1 cellular context compared by ENCODE assay signal in the genomic region with DNA sequence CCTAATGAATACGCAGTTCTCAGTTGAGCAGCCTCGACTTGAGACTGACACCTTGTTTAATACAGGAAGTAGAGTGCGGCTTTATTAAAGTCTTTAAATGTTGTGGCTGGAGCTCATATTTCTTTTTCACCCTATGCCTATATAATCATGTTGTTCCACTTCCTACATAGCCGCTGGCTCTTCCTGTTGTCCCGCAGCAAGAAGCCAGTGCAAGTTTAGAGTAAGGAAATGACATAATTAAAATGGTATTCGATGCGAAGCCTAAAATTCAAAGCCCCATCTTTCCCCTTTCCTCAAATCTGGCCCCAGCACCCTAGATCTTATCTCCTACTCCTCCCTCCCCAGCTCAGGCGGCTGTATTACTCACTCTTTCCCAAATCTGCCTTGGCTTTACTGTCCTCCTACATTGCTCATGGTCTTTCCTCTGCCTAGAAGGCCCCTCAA.
TF ChIP-seq lines count a peak whose summit lies in the region.

No MANE protein-coding gene starts in this region.

TF ChIP-seq in endothelial cell of umbilical vein, 7 proteins besides CTCF, POLR2A, EP300 and RAD21:
- no peak for TF ChIP-seq EZH2 (IDR thresholded peaks at IDR 0.05; ENCODE audit: borderline replicate concordance, low read depth, low read length, severe bottlenecking)
- TF ChIP-seq JUN (IDR thresholded peaks at IDR 0.05; ENCODE audit: borderline replicate concordance, insufficient read depth, insufficient read length, low read depth), result peak; percentile 90
- peak; percentile 100 for TF ChIP-seq GATA2 (IDR thresholded peaks at IDR 0.05; ENCODE audit: insufficient read depth, insufficient read length, low read depth, low read length)
- TF ChIP-seq, protein P1, sequence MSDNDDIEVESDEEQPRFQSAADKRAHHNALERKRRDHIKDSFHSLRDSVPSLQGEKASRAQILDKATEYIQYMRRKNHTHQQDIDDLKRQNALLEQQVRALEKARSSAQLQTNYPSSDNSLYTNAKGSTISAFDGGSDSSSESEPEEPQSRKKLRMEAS (IDR thresholded peaks at IDR 0.05; ENCODE audit: insufficient read depth, insufficient read length), result no peak
- peak; percentile 90 for TF ChIP-seq POLR2AphosphoS5 (IDR thresholded peaks at IDR 0.05; ENCODE audit: insufficient read depth, low read depth, low read length)
- peak; percentile 87 for TF ChIP-seq FOS (IDR thresholded peaks at IDR 0.05; ENCODE audit: borderline replicate concordance, insufficient read depth, low read length)
- TF ChIP-seq MYC (IDR thresholded peaks at IDR 0.05; ENCODE audit: low read depth, low read length), result no peak
